21 cellular contexts compared by ENCODE assay signal in genomic region chr21:15007716-15008296, GRCh38. TPM values are rescaled to one million over a fixed set of nuclear protein-coding genes. Genes with fewer than 3 reads are reported as not detected.
DNase-seq lines count a peak whose midpoint lies in the region; ATAC-seq and TF ChIP-seq lines count a peak whose summit lies in the region.
"Had no signal": no experiment of that assay in that cellular context is flagged by ENCODE, and none has a peak within 500 bp of the region (broad histone marks: within the 10 kb centered on the region; RNA-seq: fewer than 3 reads in every experiment).

No MANE protein-coding gene starts in this region.

- H3K4me1 Mint-ChIP-seq in CD4-positive, alpha-beta T cell (ENCODE audit: low read depth), result peaks cover 44% of the 10 kb centered on the region
- H3K4me1 Mint-ChIP-seq in mesothelial cell of epicardium, result peaks cover 47% of the 10 kb centered on the region

- no peak overlapping the region for H3K27ac ChIP-seq in CD4-positive, alpha-beta T cell (ENCODE audit: low read depth, low read length)
- peak overlapping the region; percentile 73 to 84 (median 80) for H3K27ac ChIP-seq in gastrocnemius medialis
- H3K27ac ChIP-seq: Peyer's patch, SK-N-MC had no signal

- peaks cover 0 to 4% of the 10 kb centered on the region in 2 donors for H3K36me3 ChIP-seq in gastrocnemius medialis
- H3K36me3 ChIP-seq: Peyer's patch had no signal

- CTCF ChIA-PET in CD4-positive, alpha-beta T cell (lab: Charles Lee), result no interaction called here
- CTCF ChIA-PET in HEK293T (lab: Yijun Ruan, JAX), result no interaction called here

- intact Hi-C loops in CD4-positive, alpha-beta T cell (cut with DNase I, micrococcal nuclease), result loop anchor here in 1 of 2 experiments (5.0 kb wide), 1 partner anchor 54 kb away; the partner anchor contains the start of gene NRIP1
- intact Hi-C loops in gastrocnemius medialis (cut with DNase I; ENCODE audit: low total_unique reads), result loop anchor here (2.0 to 5.0 kb wide), 2 partner anchors 57 to 114 kb away; partner anchors contain the start of gene NRIP1

- no peak for DNase-seq in CD4-positive, alpha-beta T cell
- no peak for DNase-seq in HEK293T (ENCODE audit: extremely low spot score)
- no peak for DNase-seq in mesothelial cell of epicardium (ENCODE audit: low spot score in 2 of 2, unreplicated experiment in 2 of 2)
- peak; percentile 74 to 77 for DNase-seq in gastrocnemius medialis
- no peak for DNase-seq in AG08396 (ENCODE audit: low spot score)
- no peak for DNase-seq in activated CD4-positive, alpha-beta T cell treated with anti-CD3 and anti-CD28 coated beads for 1 hour
- DNase-seq: ACHN; CD4-positive, alpha-beta memory T cell; DMS79; HCEC 1CT; NCI-H1105 treated with DMSO at 0.1 percent for 48 hours; NCI-H1694 treated with DMSO at 0.1 percent for 48 hours; NCI-H2107; NCI-H2227 treated with DMSO at 0.1 percent for 48 hours; NCI-H524 treated with DMSO at 0.1 percent for 48 hours; Peyer's patch had no signal

- no peaks in the 10 kb centered on the region for H3K27me3 ChIP-seq in CD4-positive, alpha-beta T cell (ENCODE audit: control insufficient read depth, insufficient read depth, low read length)
- no peaks in the 10 kb centered on the region for H3K27me3 ChIP-seq in gastrocnemius medialis
- H3K27me3 ChIP-seq: Peyer's patch had no signal

- in situ Hi-C loops in gastrocnemius medialis (cut with MboI; ENCODE audit: low sequenced_read_pairs in 4 of 4), result no loop called here

- no peak for TF ChIP-seq CTCF in CD4-positive, alpha-beta T cell (IDR thresholded peaks at IDR 0.05)
- TF ChIP-seq CTCF in mesothelial cell of epicardium (IDR thresholded peaks at IDR 0.05; ENCODE audit: unreplicated experiment), result no peak
- no peak for TF ChIP-seq CTCF in gastrocnemius medialis (IDR thresholded peaks at IDR 0.05 in 4 of 5, conservative IDR thresholded peaks at IDR 0.05 in 1 of 5)

- peaks cover 45 to 62% of the 10 kb centered on the region in 2 donors for H3K4me1 ChIP-seq in gastrocnemius medialis

- peak overlapping the region; percentile 28 to 36 (median 31) for H3K4me3 ChIP-seq in gastrocnemius medialis
- H3K4me3 ChIP-seq: Peyer's patch, SK-N-MC had no signal

- no peak for ATAC-seq in CD4-positive, alpha-beta T cell (ENCODE audit: poor library complexity)
- ATAC-seq in gastrocnemius medialis (peak; percentile 98), GM18870 (IDR thresholded peaks at IDR 0.05; ENCODE audit: unreplicated experiment) (no peak)
- ATAC-seq in activated CD4-positive, CD25-positive, alpha-beta regulatory T cell treated with anti-CD3 and anti-CD28 coated beads, Interleukin-2, amount 50 U/mL, for 24 hours, result no peak
- ATAC-seq: Right ventricle myocardium inferior had no signal

- POLR2A ChIA-PET in CD4-positive, alpha-beta T cell (lab: Charles Lee), result interaction anchor here (0.6 to 3.9 kb wide), 2 partner anchors 34 to 57 kb away, joined by 3 to 50 read pairs; partner anchors contain the start of gene NRIP1
- POLR2A ChIA-PET in HEK293T (lab: Yijun Ruan, JAX), result interaction anchor here (1.1 to 1.8 kb wide), 2 partner anchors 51 to 57 kb away, joined by 3 to 6 read pairs; partner anchors contain the start of gene NRIP1

- no peak overlapping the region for H3K4me3 Mint-ChIP-seq in CD4-positive, alpha-beta T cell
- no peak overlapping the region for H3K4me3 Mint-ChIP-seq in mesothelial cell of epicardium
- H3K4me3 Mint-ChIP-seq: CD4-positive, alpha-beta memory T cell; IgD-negative memory B cell had no signal

- peak overlapping the region; percentile 2 for H3K27ac Mint-ChIP-seq in CD4-positive, alpha-beta T cell
- H3K27ac Mint-ChIP-seq in mesothelial cell of epicardium, result peak overlapping the region; percentile 5
- H3K27ac Mint-ChIP-seq: IgD-negative memory B cell had no signal

- no peaks in the 10 kb centered on the region for H3K9me3 ChIP-seq in CD4-positive, alpha-beta T cell (ENCODE audit: control insufficient read depth, low read length)
- H3K9me3 ChIP-seq in gastrocnemius medialis, result no peaks in the 10 kb centered on the region
- H3K9me3 ChIP-seq: Peyer's patch had no signal

- no peak for TF ChIP-seq POLR2A in gastrocnemius medialis (IDR thresholded peaks at IDR 0.05)

- no peaks in the 10 kb centered on the region for H3K9me3 Mint-ChIP-seq in CD4-positive, alpha-beta T cell
- H3K9me3 Mint-ChIP-seq in mesothelial cell of epicardium, result peaks cover 6% of the 10 kb centered on the region
- H3K9me3 Mint-ChIP-seq: IgD-negative memory B cell had no signal

- no peaks in the 10 kb centered on the region for H3K27me3 Mint-ChIP-seq in CD4-positive, alpha-beta T cell
- no peaks in the 10 kb centered on the region for H3K27me3 Mint-ChIP-seq in mesothelial cell of epicardium (ENCODE audit: low read depth)
- H3K27me3 Mint-ChIP-seq: CD4-positive, alpha-beta memory T cell; IgD-negative memory B cell had no signal

- H3K36me3 Mint-ChIP-seq in CD4-positive, alpha-beta T cell (ENCODE audit: low read depth), result peaks cover 4% of the 10 kb centered on the region
- H3K36me3 Mint-ChIP-seq in mesothelial cell of epicardium, result peaks cover 24% of the 10 kb centered on the region

TF ChIP-seq in HEK293T, 16 proteins besides CTCF, POLR2A, EP300 and RAD21:
- TF ChIP-seq FOXM1 (IDR thresholded peaks at IDR 0.05; ENCODE audit: borderline replicate concordance) (no peak), NFRKB (IDR thresholded peaks at IDR 0.05) (no peak), SP1 (IDR thresholded peaks at IDR 0.05) (no peak)
- TF ChIP-seq, protein P1, sequence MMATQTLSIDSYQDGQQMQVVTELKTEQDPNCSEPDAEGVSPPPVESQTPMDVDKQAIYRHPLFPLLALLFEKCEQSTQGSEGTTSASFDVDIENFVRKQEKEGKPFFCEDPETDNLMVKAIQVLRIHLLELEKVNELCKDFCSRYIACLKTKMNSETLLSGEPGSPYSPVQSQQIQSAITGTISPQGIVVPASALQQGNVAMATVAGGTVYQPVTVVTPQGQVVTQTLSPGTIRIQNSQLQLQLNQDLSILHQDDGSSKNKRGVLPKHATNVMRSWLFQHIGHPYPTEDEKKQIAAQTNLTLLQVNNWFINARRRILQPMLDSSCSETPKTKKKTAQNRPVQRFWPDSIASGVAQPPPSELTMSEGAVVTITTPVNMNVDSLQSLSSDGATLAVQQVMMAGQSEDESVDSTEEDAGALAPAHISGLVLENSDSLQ (IDR thresholded peaks at IDR 0.05), result peak; percentile 50
TF ChIP-seq in HEK293T: peak in this region for 1.

RNA-seq across cellular contexts. Expression of gene NRIP1, which starts 57.0 kb away (rescaled TPM):
- total RNA-seq in CD4-positive, alpha-beta T cell, result 10 to 100 TPM; 41.6 to 50.1 TPM
- total RNA-seq in mesothelial cell of epicardium, result 86.4 to 104 TPM (median 92.8 TPM) in 3 replicates
- 10 to 100 TPM; 35.7 to 63.7 (median 41.0) TPM for total RNA-seq in gastrocnemius medialis

Comparison
In these comparisons a context has a peak if more than half of its experiments do, and no peak if none do; other contexts are left out.
1. ATAC-seq: peak in gastrocnemius medialis (2 of 2); none in CD4-positive, alpha-beta T cell (single experiment), activated CD4-positive, CD25-positive, alpha-beta regulatory T cell treated with anti-CD3 and anti-CD28 coated beads, Interleukin-2, amount 50 U/mL, for 24 hours (0 of 2) and GM18870 (single experiment).
2. DNase-seq: peak in gastrocnemius medialis (2 of 2); none in CD4-positive, alpha-beta T cell (0 of 10), HEK293T (single experiment), mesothelial cell of epicardium (0 of 2), AG08396 (single experiment) and activated CD4-positive, alpha-beta T cell treated with anti-CD3 and anti-CD28 coated beads for 1 hour (single experiment).